ENCODE assay signal across 8 cellular contexts in the genomic region with DNA sequence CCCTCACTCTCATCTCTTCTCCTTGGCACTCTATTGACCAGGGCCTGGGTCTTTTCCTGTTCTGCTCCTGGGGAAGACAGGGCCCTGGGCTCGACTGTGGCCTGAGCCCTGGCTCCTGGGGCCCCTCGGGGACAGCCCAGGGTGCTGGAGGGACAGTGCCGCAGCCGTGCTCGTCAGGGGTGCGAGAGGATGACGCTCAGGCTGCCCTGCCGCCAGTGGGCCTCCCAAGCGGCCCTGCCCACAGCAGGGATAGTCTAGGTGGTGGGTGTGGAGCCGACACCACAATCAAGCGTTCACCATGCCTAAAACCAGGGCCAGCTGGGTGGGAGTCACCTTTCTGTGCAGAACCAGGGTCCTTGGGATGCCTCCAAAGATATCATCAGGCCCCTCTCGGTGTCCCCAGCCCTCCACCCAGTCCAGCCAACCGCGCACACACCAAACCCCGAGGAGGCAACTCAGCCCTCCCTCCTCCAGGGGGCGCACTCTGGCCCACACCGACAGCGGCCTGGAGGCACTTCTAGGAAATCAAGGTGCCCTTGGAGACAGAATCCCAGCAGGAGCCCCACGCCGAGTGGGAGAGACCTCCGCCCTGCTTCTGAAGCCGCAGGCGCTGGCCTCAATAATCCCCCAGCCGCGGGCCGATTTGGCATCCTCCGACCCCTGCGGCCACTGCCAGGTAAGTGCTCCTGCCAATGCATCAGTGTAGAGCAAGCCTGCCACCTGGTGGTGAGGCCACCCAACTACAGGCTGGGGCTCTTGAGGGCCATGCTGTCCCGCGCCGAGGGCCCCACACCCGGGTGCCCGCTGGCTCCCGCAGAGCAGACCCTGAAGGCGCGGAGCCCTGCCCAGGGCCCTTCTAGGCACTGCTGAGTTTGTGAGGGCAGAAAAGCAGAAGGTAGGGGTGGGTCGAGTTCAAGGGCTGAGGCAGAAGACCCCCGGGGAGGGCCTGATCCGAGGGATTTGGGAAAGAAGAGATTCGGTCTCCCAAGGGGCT.
DNase-seq lines count a peak whose midpoint lies in the region; ATAC-seq and TF ChIP-seq lines count a peak whose summit lies in the region.

No MANE protein-coding gene starts in this region.

- H3K4me1 ChIP-seq in lung (ENCODE audit: control insufficient read depth in 2 of 2, insufficient read depth in 2 of 2, low read length in 2 of 2), result peaks cover 0 to 3% of the 10 kb centered on the region in 2 donors

- H3K27ac ChIP-seq in lung (ENCODE audit: low read depth in 1 of 2, low read length in 1 of 2), result no peak overlapping the region

- H3K4me3 ChIP-seq in lung, result no peak overlapping the region

- H3K27me3 ChIP-seq in lung (ENCODE audit: control insufficient read depth, insufficient read depth), result no peaks in the 10 kb centered on the region

- 36 to 40% methylated on average over 38 to 40 of the region's 40 CpGs for whole genome bisulfite sequencing in lung, 2 donors

- ATAC-seq in HG03066 (IDR thresholded peaks at IDR 0.05; ENCODE audit: low read depth, unreplicated experiment) (peak; percentile 85), lung (ENCODE audit: insufficient read depth, low FRiP score) (peak; percentile 76)

- peak; percentile 60 for TF ChIP-seq CTCF in lung (IDR thresholded peaks at IDR 0.05; ENCODE audit: control extremely low read depth, extremely low read depth)

- H3K36me3 ChIP-seq in lung (ENCODE audit: control insufficient read depth in 2 of 2, insufficient read depth in 2 of 2, low read length in 2 of 2), result no peaks in the 10 kb centered on the region

- H3K9me3 ChIP-seq in lung (ENCODE audit: control insufficient read depth in 2 of 2, insufficient read depth in 1 of 2, low read length in 1 of 2), result peaks cover 0 to 1% of the 10 kb centered on the region in 2 donors

- DNase-seq in NCI-H1417 (lab: John Stamatoyannopoulos, UW), result peak; percentile 72 to 84 (median 78)
- no peak for DNase-seq in NCI-H1417 treated with DMSO at 0.1 percent for 48 hours (lab: John Stamatoyannopoulos, UW)
- peak; percentile 44 for DNase-seq in NCI-H345 treated with DMSO at 0.1 percent for 48 hours (lab: John Stamatoyannopoulos, UW; ENCODE audit: unreplicated experiment)
- peak; percentile 83 to 87 for DNase-seq in activated CD4-positive, alpha-beta T cell treated with anti-CD3 and anti-CD28 coated beads, Interleukin-2, amount 50 U/mL, for 48 hours
- DNase-seq in effector CD4-positive, alpha-beta T cell, result peak; percentile 48
- DNase-seq in lung (ENCODE audit: low spot score), result peak; percentile 83
- DNase-seq in stimulated activated CD8-positive, alpha-beta memory T cell treated with anti-CD3 and anti-CD28 coated beads, Interleukin-15, amount 100 ng/mL, for 1 hour (ENCODE audit: low read depth), result peak; percentile 39
